ENCODE assay signal across 17 cellular contexts in the genomic region with DNA sequence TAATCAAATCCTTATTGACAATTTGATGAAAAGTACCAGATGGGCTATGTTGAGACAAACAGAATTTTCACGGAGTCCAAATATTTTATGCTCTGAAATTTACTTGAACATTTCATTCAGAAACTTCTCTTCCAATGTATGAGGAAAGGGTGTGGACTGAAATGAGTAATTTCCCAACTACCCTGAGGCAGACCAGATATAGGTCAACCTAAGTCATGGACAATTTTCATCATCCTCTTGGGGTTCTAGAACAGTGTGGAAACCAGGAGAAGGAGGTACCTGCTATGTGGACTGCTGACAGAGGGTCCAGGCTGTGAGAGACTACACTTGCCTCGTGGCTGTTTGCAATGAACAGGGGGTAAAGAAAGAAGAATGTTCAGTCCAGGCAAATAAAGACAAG.
A peak's percentile ranks its signal among the peaks of the same experiment; 100 is the strongest.
DNase-seq lines count a peak whose midpoint lies in the region; ATAC-seq and TF ChIP-seq lines count a peak whose summit lies in the region.
"Had no signal": no experiment of that assay in that cellular context is flagged by ENCODE, and none has a peak within 500 bp of the region (broad histone marks: within the 10 kb centered on the region; RNA-seq: fewer than 3 reads in every experiment).

No MANE protein-coding gene starts in this region.

- no peaks in the 10 kb centered on the region for H3K4me1 Mint-ChIP-seq in stimulated activated memory B cell treated with anti-CD40 and anti-IgM and Interleukin-4, amounts not matched to agents 10 μg/mL and 1 μg/mL and 100 μg/mL, for 72 hours
- H3K4me1 Mint-ChIP-seq: memory B cell had no signal

- no peaks in the 10 kb centered on the region for H3K27me3 Mint-ChIP-seq in stimulated activated memory B cell treated with anti-CD40 and anti-IgM and Interleukin-4, amounts not matched to agents 10 μg/mL and 1 μg/mL and 100 μg/mL, for 72 hours
- H3K27me3 Mint-ChIP-seq: memory B cell, progenitor cell of endocrine pancreas had no signal

- TF ChIP-seq CTCF in ascending aorta (IDR thresholded peaks at IDR 0.05) (no peak), tibial nerve (IDR thresholded peaks at IDR 0.05) (no peak)

- no peaks in the 10 kb centered on the region for H4K20me1 ChIP-seq in GM23248 (ENCODE audit: insufficient read depth)

- WGBS in GM23248 (ENCODE audit: low coverage in 1 of 2, low lambda C conversion rate in 2 of 2, missing lambda C conversion rate in 2 of 2), 2 experiments, result 51 to 55% methylated on average over 2 of the region's 2 CpGs
- WGBS in tibial nerve, 2 donors, result 50 to 73% methylated on average over 2 of the region's 2 CpGs

- peaks cover 56% of the 10 kb centered on the region for H3K36me3 Mint-ChIP-seq in stimulated activated memory B cell treated with anti-CD40 and anti-IgM and Interleukin-4, amounts not matched to agents 10 μg/mL and 1 μg/mL and 100 μg/mL, for 72 hours

- intact Hi-C loops in ascending aorta (cut with DNase I), result no loop called here
- intact Hi-C loops in posterior vena cava (cut with DNase I), result no loop called here

- peak overlapping the region; percentile 60 for H3K4me2 ChIP-seq in GM23248 (ENCODE audit: unreplicated experiment)

- peaks cover 48% of the 10 kb centered on the region for H3K36me3 ChIP-seq in GM23248 (ENCODE audit: low read depth)
- H3K36me3 ChIP-seq in ascending aorta, result peaks cover 57 to 72% of the 10 kb centered on the region in 2 donors
- peaks cover 0 to 66% (median 0%) of the 10 kb centered on the region in 3 donors for H3K36me3 ChIP-seq in tibial nerve

- peaks cover 18% of the 10 kb centered on the region for H3F3A ChIP-seq in GM23248 (ENCODE audit: insufficient read depth)

- H3K9me3 ChIP-seq in GM23248 (ENCODE audit: low read depth) (no peaks in the 10 kb centered on the region), ascending aorta (no peaks in the 10 kb centered on the region), tibial nerve (no peaks in the 10 kb centered on the region)

- H3K9ac ChIP-seq in GM23248, result peak overlapping the region; percentile 38; the same call in 1 of the 2 replicates

- H3K4me3 Mint-ChIP-seq in stimulated activated memory B cell treated with anti-CD40 and anti-IgM and Interleukin-4, amounts not matched to agents 10 μg/mL and 1 μg/mL and 100 μg/mL, for 72 hours, result no peak overlapping the region
- H3K4me3 Mint-ChIP-seq: memory B cell; T-helper 2 cell treated with Interferon-gamma antibody and Interleukin-4, amounts not matched to agents 5 μg/mL and 100 μg/mL, for 36 hours had no signal

- ATAC-seq in stimulated activated memory B cell treated with anti-CD40 and anti-IgM and Interleukin-4, amounts not matched to agents 10 μg/mL and 1 μg/mL and 100 μg/mL, for 72 hours, result no peak

- H3K27ac ChIP-seq in GM23248, result peak overlapping the region; percentile 49
- peak overlapping the region; percentile 74 to 75 for H3K27ac ChIP-seq in ascending aorta
- peak overlapping the region in 1 of 4 donors; percentile 74 for H3K27ac ChIP-seq in tibial nerve
- H3K27ac ChIP-seq: HL-60 had no signal

- no peak for TF ChIP-seq POLR2A in tibial nerve (IDR thresholded peaks at IDR 0.05)

- H3K4me3 ChIP-seq in GM23248 (peak overlapping the region; percentile 56), ascending aorta (peak overlapping the region; percentile 2 to 30), tibial nerve (no peak overlapping the region)

- H3K9me2 ChIP-seq in GM23248 (ENCODE audit: insufficient read depth), result no peaks in the 10 kb centered on the region

- H3K27ac Mint-ChIP-seq in stimulated activated memory B cell treated with anti-CD40 and anti-IgM and Interleukin-4, amounts not matched to agents 10 μg/mL and 1 μg/mL and 100 μg/mL, for 72 hours, result peak overlapping the region; percentile 3
- H3K27ac Mint-ChIP-seq: memory B cell; progenitor cell of endocrine pancreas; T-helper 2 cell treated with Interferon-gamma antibody and Interleukin-4, amounts not matched to agents 5 μg/mL and 100 μg/mL, for 36 hours had no signal

- TF ChIP-seq EP300 in tibial nerve (IDR thresholded peaks at IDR 0.05), result no peak

- DNase-seq in GM23248 (peak; percentile 70), ascending aorta (ENCODE audit: low spot score in 2 of 2) (no peak), iris pigment epithelial cell (ENCODE audit: low read depth) (peak; percentile 45), DMS53 treated with DMSO at 0.1 percent for 48 hours (lab: John Stamatoyannopoulos, UW; ENCODE audit: unreplicated experiment) (no peak), posterior vena cava (ENCODE audit: low spot score) (no peak), NCI-H446 (lab: John Stamatoyannopoulos, UW) (no peak), tibial nerve (ENCODE audit: low spot score in 2 of 2) (no peak)
- DNase-seq: activated CD8-positive, alpha-beta memory T cell treated with anti-CD3 and anti-CD28 coated beads for 24 hours; Calu3; dorsolateral prefrontal cortex; head of caudate nucleus; NCI-H2227 treated with DMSO at 0.1 percent for 48 hours had no signal

- no peaks in the 10 kb centered on the region for H3K9me3 Mint-ChIP-seq in stimulated activated memory B cell treated with anti-CD40 and anti-IgM and Interleukin-4, amounts not matched to agents 10 μg/mL and 1 μg/mL and 100 μg/mL, for 72 hours
- H3K9me3 Mint-ChIP-seq: memory B cell; T-helper 2 cell treated with Interferon-gamma antibody and Interleukin-4, amounts not matched to agents 5 μg/mL and 100 μg/mL, for 36 hours had no signal

- in situ Hi-C loops in GM23248 (cut with MboI), result no loop called here

- H3K27me3 ChIP-seq in GM23248 (replicated peaks; ENCODE audit: insufficient read depth), result no peaks in the 10 kb centered on the region
- H3K27me3 ChIP-seq in ascending aorta, result no peaks in the 10 kb centered on the region
- no peaks in the 10 kb centered on the region for H3K27me3 ChIP-seq in tibial nerve
- H3K27me3 ChIP-seq: dorsolateral prefrontal cortex had no signal

- H3K4me1 ChIP-seq in GM23248 (ENCODE audit: insufficient read depth) (peaks cover 23% of the 10 kb centered on the region), ascending aorta (peaks cover 0 to 11% of the 10 kb centered on the region in 2 donors), tibial nerve (peaks cover 0 to 10% (median 0%) of the 10 kb centered on the region in 4 donors)

- peak overlapping the region; percentile 59; the same call in 1 of the 2 replicates for H2AFZ ChIP-seq in GM23248

- H3K79me2 ChIP-seq in GM23248 (ENCODE audit: insufficient read depth), result no peaks in the 10 kb centered on the region

Comparison
In these comparisons a context has a peak if more than half of its experiments do, and no peak if none do; other contexts are left out.
1. DNase-seq: peak in GM23248 (single experiment) and iris pigment epithelial cell (single experiment); none in ascending aorta (0 of 2), DMS53 treated with DMSO at 0.1 percent for 48 hours (single experiment), posterior vena cava (single experiment), NCI-H446 (0 of 2) and tibial nerve (0 of 2).
2. H3K4me3 ChIP-seq: peak in GM23248 (single experiment) and ascending aorta (2 of 2); none in tibial nerve (0 of 4).